In the genomic region with DNA sequence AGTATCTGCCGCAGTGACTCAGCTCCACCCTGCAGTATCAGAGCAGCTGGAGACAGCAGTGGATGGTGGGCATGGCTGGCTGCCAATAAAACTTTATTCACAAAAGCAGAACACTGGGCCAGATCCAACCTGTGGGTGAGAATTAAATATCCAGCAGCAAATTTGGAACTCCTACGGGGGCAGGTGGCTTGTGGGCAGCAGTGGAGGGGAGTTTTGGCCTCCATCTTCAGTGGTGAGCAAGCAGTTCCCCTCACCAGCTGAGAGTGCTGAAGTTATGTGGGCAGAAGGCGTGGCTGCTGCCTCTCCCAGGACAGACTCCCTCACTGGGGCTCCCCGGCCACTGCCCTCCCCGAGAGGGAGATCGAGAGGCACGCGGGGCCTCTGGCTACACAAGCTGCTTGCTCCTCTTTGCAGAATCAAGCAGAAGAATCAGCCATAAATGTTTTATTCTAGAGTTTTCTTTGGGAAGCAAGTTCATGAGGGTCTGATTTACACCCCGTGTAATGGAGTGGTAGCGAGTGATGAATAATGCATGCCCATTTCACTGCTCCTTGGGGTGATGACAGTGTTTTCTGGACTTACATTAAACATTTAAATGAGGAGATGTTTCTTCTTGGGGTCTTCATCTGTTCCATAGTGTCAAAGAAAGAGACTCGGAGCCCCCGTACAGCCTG, we compare ENCODE assay signal across 14 cellular contexts.
A peak's percentile ranks its signal among the peaks of the same experiment; 100 is the strongest.
DNase-seq lines count a peak whose midpoint lies in the region; TF ChIP-seq lines count a peak whose summit lies in the region.
"Had no signal": no experiment of that assay in that cellular context is flagged by ENCODE, and none has a peak within 500 bp of the region (broad histone marks: within the 10 kb centered on the region; RNA-seq: fewer than 3 reads in every experiment).

No MANE protein-coding gene starts in this region.

- H3K4me1 ChIP-seq in endodermal cell (ENCODE audit: control insufficient read depth, insufficient read depth, low read length), result no peaks in the 10 kb centered on the region
- no peaks in the 10 kb centered on the region for H3K4me1 ChIP-seq in colonic mucosa

- TF ChIP-seq CTCF in endodermal cell (conservative IDR thresholded peaks at IDR 0.05) (no peak), colonic mucosa (IDR thresholded peaks at IDR 0.05) (no peak)

- no peaks in the 10 kb centered on the region for H3K9me3 Mint-ChIP-seq in endodermal cell
- H3K9me3 Mint-ChIP-seq in activated naive CD4-positive, alpha-beta T cell treated with anti-CD3 and anti-CD28 coated beads, Interleukin-2, amount 10 ng/mL, durations not matched to agents 7 days and 5 days, result no peaks in the 10 kb centered on the region
- H3K9me3 Mint-ChIP-seq: mesothelial cell of epicardium had no signal

- no peaks in the 10 kb centered on the region for H3K27me3 ChIP-seq in endodermal cell (ENCODE audit: control insufficient read depth, insufficient read depth, low read length, poor library complexity, severe bottlenecking)
- H3K27me3 ChIP-seq in colonic mucosa, result no peaks in the 10 kb centered on the region
- H3K27me3 ChIP-seq: testis had no signal

- WGBS in endodermal cell (ENCODE audit: insufficient coverage in 1 of 2, insufficient read length in 1 of 2), 2 experiments, result 87 to 98% methylated on average over 4 to 12 of the region's 12 CpGs

- no peaks in the 10 kb centered on the region for H3K36me3 Mint-ChIP-seq in endodermal cell (ENCODE audit: low read depth)
- H3K36me3 Mint-ChIP-seq in activated naive CD4-positive, alpha-beta T cell treated with anti-CD3 and anti-CD28 coated beads, Interleukin-2, amount 10 ng/mL, durations not matched to agents 7 days and 5 days, result no peaks in the 10 kb centered on the region
- H3K36me3 Mint-ChIP-seq: mesothelial cell of epicardium had no signal

- H3K27me3 Mint-ChIP-seq in endodermal cell (ENCODE audit: insufficient read depth), result no peaks in the 10 kb centered on the region
- peaks cover 10% of the 10 kb centered on the region for H3K27me3 Mint-ChIP-seq in activated naive CD4-positive, alpha-beta T cell treated with anti-CD3 and anti-CD28 coated beads, Interleukin-2, amount 10 ng/mL, durations not matched to agents 7 days and 5 days
- H3K27me3 Mint-ChIP-seq: activated naive CD8-positive, alpha-beta T cell had no signal

- H3K36me3 ChIP-seq in endodermal cell (ENCODE audit: control insufficient read depth, insufficient read depth, low read length), result no peaks in the 10 kb centered on the region
- no peaks in the 10 kb centered on the region for H3K36me3 ChIP-seq in colonic mucosa

- H3K9me3 ChIP-seq in endodermal cell (ENCODE audit: control insufficient read depth, low read length), result no peaks in the 10 kb centered on the region
- no peaks in the 10 kb centered on the region for H3K9me3 ChIP-seq in colonic mucosa
- H3K9me3 ChIP-seq: testis had no signal

- H3K4me3 ChIP-seq in endodermal cell (ENCODE audit: low read length), result no peak overlapping the region
- H3K4me3 ChIP-seq in colonic mucosa, result no peak overlapping the region
- H3K4me3 ChIP-seq: testis had no signal

- H3K4me1 Mint-ChIP-seq in endodermal cell, result peaks cover 6% of the 10 kb centered on the region
- H3K4me1 Mint-ChIP-seq in activated naive CD4-positive, alpha-beta T cell treated with anti-CD3 and anti-CD28 coated beads, Interleukin-2, amount 10 ng/mL, durations not matched to agents 7 days and 5 days, result no peaks in the 10 kb centered on the region

- H3K9ac ChIP-seq in endodermal cell (ENCODE audit: extremely low read depth, low read length, poor library complexity, severe bottlenecking), result no peak overlapping the region
- no peak overlapping the region for H3K9ac ChIP-seq in colonic mucosa (ENCODE audit: low read depth in 2 of 2, low read length in 2 of 2)

- DNase-seq in H4 (ENCODE audit: low spot score) (peak; percentile 25), NCI-H2171 treated with DMSO at 0.1 percent for 48 hours (lab: John Stamatoyannopoulos, UW) (peak; percentile 23), endodermal cell (no peak), occipital lobe (lab: John Stamatoyannopoulos, UW) (peak; percentile 56), colonic mucosa (no peak), NOMO-1 treated with dmso at 0.1 percent for 144 hours (lab: John Stamatoyannopoulos, UW; ENCODE audit: unreplicated experiment) (no peak)
- DNase-seq in activated naive CD4-positive, alpha-beta T cell treated with anti-CD3 and anti-CD28 coated beads, Interleukin-2, amount 10 ng/mL, durations not matched to agents 7 days and 5 days, result no peak
- DNase-seq: activated CD4-positive, alpha-beta T cell treated with anti-CD3 and anti-CD28 coated beads, Interleukin-2, amount 50 U/mL, for 1 hour; activated T-cell treated with anti-CD3 and anti-CD28 coated beads, Interleukin-2, amount 50 U/mL, for 1 hour; hippocampal formation; small intestine; testis had no signal

- H3K27ac ChIP-seq in endodermal cell (ENCODE audit: low read depth, low read length) (peak overlapping the region; percentile 53), colonic mucosa (no peak overlapping the region)
- H3K27ac ChIP-seq: testis had no signal

- CTCF ChIA-PET in activated naive CD4-positive, alpha-beta T cell treated with anti-CD3 and anti-CD28 coated beads, Interleukin-2, amount 10 ng/mL, durations not matched to agents 7 days and 5 days (lab: Charles Lee), result interaction anchor here (2.1 kb wide), 1 partner anchor 101 kb away, joined by 6 read pairs; no protein-coding TSS in a partner anchor

- intact Hi-C loops in colonic mucosa (cut with DNase I), result no loop called here

- no peak overlapping the region for H3K4me3 Mint-ChIP-seq in endodermal cell
- no peak overlapping the region for H3K4me3 Mint-ChIP-seq in activated naive CD4-positive, alpha-beta T cell treated with anti-CD3 and anti-CD28 coated beads, Interleukin-2, amount 10 ng/mL, durations not matched to agents 7 days and 5 days
- H3K4me3 Mint-ChIP-seq: activated naive CD8-positive, alpha-beta T cell; mesothelial cell of epicardium had no signal

- H3K27ac Mint-ChIP-seq in endodermal cell, result no peak overlapping the region
- H3K27ac Mint-ChIP-seq in activated naive CD4-positive, alpha-beta T cell treated with anti-CD3 and anti-CD28 coated beads, Interleukin-2, amount 10 ng/mL, durations not matched to agents 7 days and 5 days, result no peak overlapping the region
- H3K27ac Mint-ChIP-seq: activated naive CD8-positive, alpha-beta T cell; mesothelial cell of epicardium had no signal

Comparison
In these comparisons a context has a peak if more than half of its experiments do, and no peak if none do; other contexts are left out.
1. DNase-seq: peak in H4 (single experiment), NCI-H2171 treated with DMSO at 0.1 percent for 48 hours (single experiment) and occipital lobe (single experiment); none in endodermal cell (single experiment), colonic mucosa (single experiment), activated naive CD4-positive, alpha-beta T cell treated with anti-CD3 and anti-CD28 coated beads, Interleukin-2, amount 10 ng/mL, durations not matched to agents 7 days and 5 days (single experiment) and NOMO-1 treated with dmso at 0.1 percent for 144 hours (single experiment).